20 cellular contexts compared by ENCODE assay signal in the genomic region with DNA sequence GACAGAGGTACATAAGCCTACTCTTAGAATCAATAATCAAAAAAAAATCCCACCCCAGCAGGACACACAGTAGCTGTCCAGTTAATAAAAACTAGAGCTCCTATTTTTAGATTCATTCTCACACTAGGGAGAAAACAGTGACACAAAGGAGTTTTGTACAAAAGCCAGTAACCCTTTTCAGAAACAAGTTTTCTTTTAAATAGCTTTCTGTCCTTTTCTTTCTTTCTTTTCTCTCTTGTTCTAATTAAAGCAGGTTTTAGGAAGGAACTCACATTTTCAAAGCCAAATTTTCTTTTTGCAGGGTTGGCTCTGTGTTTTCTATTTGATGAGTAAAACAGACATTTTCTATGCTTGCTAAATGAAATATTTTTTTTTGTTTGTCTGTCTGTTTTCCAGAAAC.
A peak's percentile ranks its signal among the peaks of the same experiment; 100 is the strongest.
DNase-seq lines count a peak whose midpoint lies in the region; ATAC-seq and TF ChIP-seq lines count a peak whose summit lies in the region.
"Had no signal": no experiment of that assay in that cellular context is flagged by ENCODE, and none has a peak within 500 bp of the region (broad histone marks: within the 10 kb centered on the region; RNA-seq: fewer than 3 reads in every experiment).

No MANE protein-coding gene starts in this region.

- intact Hi-C loops in dorsolateral prefrontal cortex (cut with DNase I), result no loop called here
- intact Hi-C loops in colonic mucosa (cut with DNase I), result no loop called here
- intact Hi-C loops in CD14-positive monocyte (cut with micrococcal nuclease), result no loop called here

- H3K9me3 ChIP-seq in colonic mucosa, result no peaks in the 10 kb centered on the region
- H3K9me3 ChIP-seq: BE2C, MG63 had no signal

- no peak overlapping the region for H3K9ac ChIP-seq in colonic mucosa (ENCODE audit: low read depth in 2 of 2, low read length in 2 of 2)
- H3K9ac ChIP-seq: GM23248 had no signal

- peak; percentile 72 for ATAC-seq in HG02610 (IDR thresholded peaks at IDR 0.05; ENCODE audit: unreplicated experiment)
- ATAC-seq in GM19023 (IDR thresholded peaks at IDR 0.05; ENCODE audit: unreplicated experiment), result no peak

- H3K4me3 Mint-ChIP-seq in neural crest cell (no peak overlapping the region), CD14-positive monocyte (no peak overlapping the region)

- no peaks in the 10 kb centered on the region for H3K36me3 ChIP-seq in colonic mucosa
- H3K36me3 ChIP-seq: BE2C, MG63 had no signal

- H3K9me3 Mint-ChIP-seq in neural crest cell, result no peaks in the 10 kb centered on the region
- H3K9me3 Mint-ChIP-seq in CD14-positive monocyte, result peaks cover 0 to 3% (median 0%) of the 10 kb centered on the region in 7 donors

- H3K27ac ChIP-seq in dorsolateral prefrontal cortex, result peak overlapping the region in 34 of 59 donors; percentile 2 to 75 (median 46)
- no peak overlapping the region for H3K27ac ChIP-seq in colonic mucosa
- H3K27ac ChIP-seq: GM23248 had no signal

- H3K27me3 Mint-ChIP-seq in neural crest cell (ENCODE audit: low read depth) (no peaks in the 10 kb centered on the region), CD14-positive monocyte (ENCODE audit: low read depth in 3 of 3) (no peaks in the 10 kb centered on the region)

- no peaks in the 10 kb centered on the region for H3K4me1 ChIP-seq in colonic mucosa
- H3K4me1 ChIP-seq: BE2C had no signal

- H3K36me3 Mint-ChIP-seq in neural crest cell (ENCODE audit: low read depth), result no peaks in the 10 kb centered on the region
- H3K36me3 Mint-ChIP-seq in CD14-positive monocyte, result no peaks in the 10 kb centered on the region

- H3K4me3 ChIP-seq in dorsolateral prefrontal cortex, result no peak overlapping the region
- no peak overlapping the region for H3K4me3 ChIP-seq in colonic mucosa
- H3K4me3 ChIP-seq: GM23248, MG63 had no signal

- TF ChIP-seq CTCF in dorsolateral prefrontal cortex (IDR thresholded peaks at IDR 0.05 in 54 of 56, conservative IDR thresholded peaks at IDR 0.05 in 2 of 56; ENCODE audit: low read depth in 1 of 56, partially characterized antibody in 56 of 56) (no peak), neural crest cell (conservative IDR thresholded peaks at IDR 0.05) (no peak), colonic mucosa (IDR thresholded peaks at IDR 0.05) (no peak), CD14-positive monocyte (IDR thresholded peaks at IDR 0.05) (no peak)

- peak overlapping the region; percentile 45 for H3K27ac Mint-ChIP-seq in neural crest cell (ENCODE audit: unreplicated experiment)
- H3K27ac Mint-ChIP-seq in CD14-positive monocyte, result no peak overlapping the region

- H3K4me1 Mint-ChIP-seq in neural crest cell (peaks cover 11% of the 10 kb centered on the region), CD14-positive monocyte (no peaks in the 10 kb centered on the region)

- H3K27me3 ChIP-seq in dorsolateral prefrontal cortex (no peaks in the 10 kb centered on the region), colonic mucosa (no peaks in the 10 kb centered on the region)
- H3K27me3 ChIP-seq: BE2C, MG63 had no signal

- DNase-seq in dorsolateral prefrontal cortex (no peak), neural crest cell (ENCODE audit: low read depth, low spot score) (no peak), superior temporal gyrus (ENCODE audit: extremely low spot score) (peak; percentile 58), colonic mucosa (no peak), CD14-positive monocyte (ENCODE audit: low spot score) (no peak)
- DNase-seq: 8988T, ACHN, BE2C, GM23248, H7, KBM-7, MG63, NCI-H1105 treated with DMSO at 0.1 percent for 48 hours, NCI-H2029, NCI-H446, NCI-H524 treated with DMSO at 0.1 percent for 48 hours, NCI-H774, SIG-M5 had no signal
